ENCODE assay signal across 14 cellular contexts in the genomic region with DNA sequence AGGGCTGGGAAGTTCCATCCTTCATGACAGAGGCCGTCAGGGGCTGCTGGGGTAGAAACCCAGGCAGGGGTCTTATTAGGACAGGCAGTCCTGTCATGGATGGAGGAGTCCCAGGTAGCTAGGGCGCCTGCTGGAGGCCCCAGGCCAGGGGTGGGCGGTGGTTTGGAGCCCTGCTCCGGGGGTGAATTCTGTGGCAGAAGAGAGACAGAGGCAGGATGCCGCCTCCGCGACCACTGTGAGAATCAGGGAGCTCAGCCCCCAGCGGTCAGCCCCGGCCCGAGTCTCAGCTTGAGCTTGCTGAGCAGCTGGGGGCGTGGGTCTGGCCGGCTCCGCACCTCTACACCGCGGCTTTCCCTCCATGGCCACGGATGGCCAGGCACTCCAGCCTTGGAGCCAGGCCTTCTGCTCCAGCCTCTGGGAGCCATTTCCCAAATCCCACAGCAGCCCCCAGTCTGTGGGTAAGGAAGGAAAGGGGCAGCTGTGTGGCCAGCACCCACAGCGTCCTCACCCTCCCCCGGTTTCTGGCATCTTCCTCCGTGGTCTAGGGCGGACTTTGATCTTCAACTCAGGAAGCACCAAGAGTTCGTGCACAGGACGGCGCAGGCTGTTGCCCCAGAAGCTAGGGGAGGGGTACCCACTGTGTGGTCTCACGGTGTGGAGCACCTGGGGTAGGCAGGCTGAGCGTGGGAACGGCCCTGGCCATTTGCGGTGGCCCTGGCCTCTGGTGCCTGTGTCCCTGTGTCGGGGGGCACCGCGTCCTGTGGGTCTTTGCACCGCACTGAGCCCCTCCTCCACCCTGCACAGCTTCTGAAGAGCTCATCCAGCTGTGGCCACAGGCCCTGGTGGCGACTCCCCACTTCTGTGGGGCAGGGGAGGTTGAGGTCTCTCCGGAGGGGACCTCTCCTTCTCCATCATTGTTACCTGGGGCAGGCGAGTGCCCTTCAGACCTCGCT. TPM values are rescaled to one million over a fixed set of nuclear protein-coding genes. Genes with fewer than 3 reads are reported as not detected.
DNase-seq lines count a peak whose midpoint lies in the region; ATAC-seq and TF ChIP-seq lines count a peak whose summit lies in the region.
"Had no signal": no experiment of that assay in that cellular context is flagged by ENCODE, and none has a peak within 500 bp of the region (broad histone marks: within the 10 kb centered on the region; RNA-seq: fewer than 3 reads in every experiment).

No MANE protein-coding gene starts in this region.

- H3K4me1 ChIP-seq in PC-9 (replicated peaks; ENCODE audit: insufficient read depth), result peaks cover 7% of the 10 kb centered on the region; the same call in 1 of the 2 replicates

- no TSS peak for BruUV-seq in PC-9 (replicated peaks; lab: Mats Ljungman, UMichigan)

- H2AFZ ChIP-seq in PC-9, result no peak overlapping the region

- peak overlapping the region; percentile 67 for H3K4me3 Mint-ChIP-seq in activated CD4-positive, alpha-beta memory T cell treated with anti-CD3 and anti-CD28 coated beads, Interleukin-2, amount 10 ng/mL, durations not matched to agents 7 days and 5 days
- H3K4me3 Mint-ChIP-seq: dendritic cell treated with granulocyte-macrophage colony-stimulating factor and Interleukin-4, amounts not matched to agents 40 ng/mL and 50 ng/mL, for 4 days had no signal

- no peak for ATAC-seq in GM19023 (IDR thresholded peaks at IDR 0.05; ENCODE audit: unreplicated experiment)

- peaks cover 2% of the 10 kb centered on the region for H3K36me3 Mint-ChIP-seq in activated CD4-positive, alpha-beta memory T cell treated with anti-CD3 and anti-CD28 coated beads, Interleukin-2, amount 10 ng/mL, durations not matched to agents 7 days and 5 days (ENCODE audit: low read depth)

- no peaks in the 10 kb centered on the region for H3K9me3 ChIP-seq in PC-9 (ENCODE audit: insufficient read depth, low read depth)
- H3K9me3 ChIP-seq: suprapubic skin had no signal

- no peaks in the 10 kb centered on the region for H3K9me3 Mint-ChIP-seq in activated CD4-positive, alpha-beta memory T cell treated with anti-CD3 and anti-CD28 coated beads, Interleukin-2, amount 10 ng/mL, durations not matched to agents 7 days and 5 days
- H3K9me3 Mint-ChIP-seq: dendritic cell treated with granulocyte-macrophage colony-stimulating factor and Interleukin-4, amounts not matched to agents 40 ng/mL and 50 ng/mL, for 4 days had no signal

- H3K27me3 Mint-ChIP-seq in activated CD4-positive, alpha-beta memory T cell treated with anti-CD3 and anti-CD28 coated beads, Interleukin-2, amount 10 ng/mL, durations not matched to agents 7 days and 5 days, result no peaks in the 10 kb centered on the region

- no peak for TF ChIP-seq CTCF in PC-9 (conservative IDR thresholded peaks at IDR 0.05)

- peaks cover 4% of the 10 kb centered on the region; the same call in 1 of the 2 replicates for H3F3A ChIP-seq in PC-9 (ENCODE audit: insufficient read depth, low read depth)

- H3K27me3 ChIP-seq in PC-9 (ENCODE audit: insufficient read depth, low read depth), result no peaks in the 10 kb centered on the region; the same call in 1 of the 2 replicates
- H3K27me3 ChIP-seq: suprapubic skin had no signal

- H3K27ac Mint-ChIP-seq in activated CD4-positive, alpha-beta memory T cell treated with anti-CD3 and anti-CD28 coated beads, Interleukin-2, amount 10 ng/mL, durations not matched to agents 7 days and 5 days, result peak overlapping the region; percentile 95
- H3K27ac Mint-ChIP-seq: dendritic cell treated with granulocyte-macrophage colony-stimulating factor and Interleukin-4, amounts not matched to agents 40 ng/mL and 50 ng/mL, for 4 days had no signal

- H3K79me2 ChIP-seq in PC-9 (ENCODE audit: low read depth), result no peaks in the 10 kb centered on the region

- no peak overlapping the region for H3K27ac ChIP-seq in PC-9
- H3K27ac ChIP-seq: suprapubic skin had no signal

- H3K9me2 ChIP-seq in PC-9 (ENCODE audit: insufficient read depth), result no peaks in the 10 kb centered on the region

- CTCF ChIA-PET in activated CD4-positive, alpha-beta memory T cell treated with anti-CD3 and anti-CD28 coated beads, Interleukin-2, amount 10 ng/mL, durations not matched to agents 7 days and 5 days (lab: Charles Lee), result interaction anchor here (0.6 to 4.8 kb wide), 6 partner anchors 11 to 67 kb away, joined by 3 to 28 read pairs (median 14); partner anchors contain the start of gene CD7
- CTCF ChIA-PET in PC-9 (lab: Charles Lee), result no interaction called here

- DNase-seq in stimulated activated CD4-positive, alpha-beta T cell treated with anti-CD3 and anti-CD28 coated beads, Interleukin-15, amount 100 ng/mL, for 24 hours, result peak; percentile 51
- no peak for DNase-seq in stimulated activated CD4-positive, alpha-beta T cell treated with anti-CD3 and anti-CD28 coated beads, Interleukin-12 subunit alpha, Interleukin-12 subunit beta, amount 100 ng/mL, for 4 hours
- DNase-seq in activated CD4-positive, alpha-beta memory T cell treated with anti-CD3 and anti-CD28 coated beads, Interleukin-2, amount 10 ng/mL, durations not matched to agents 7 days and 5 days, result peak; percentile 35
- DNase-seq in iPS-NIHi11 (ENCODE audit: low spot score) (peak; percentile 20), DMS79 treated with DMSO at 0.1 percent for 48 hours (lab: John Stamatoyannopoulos, UW) (no peak), DMS 273 treated with DMSO at 0.1 percent for 48 hours (lab: John Stamatoyannopoulos, UW) (no peak), PC-9 (no peak)
- DNase-seq: foreskin melanocyte; left ventricle myocardium superior; stimulated activated CD4-positive, alpha-beta T cell treated with anti-CD3 and anti-CD28 coated beads, Interleukin-2, amount 100 ng/mL, for 48 hours had no signal

- H3K4me1 Mint-ChIP-seq in activated CD4-positive, alpha-beta memory T cell treated with anti-CD3 and anti-CD28 coated beads, Interleukin-2, amount 10 ng/mL, durations not matched to agents 7 days and 5 days, result peaks cover 77% of the 10 kb centered on the region

- H3K4me2 ChIP-seq in PC-9, result no peak overlapping the region

- H3K36me3 ChIP-seq in PC-9 (ENCODE audit: low read depth), result no peaks in the 10 kb centered on the region
- H3K36me3 ChIP-seq: suprapubic skin had no signal

- POLR2A ChIA-PET in activated CD4-positive, alpha-beta memory T cell treated with anti-CD3 and anti-CD28 coated beads, Interleukin-2, amount 10 ng/mL, durations not matched to agents 7 days and 5 days (lab: Charles Lee), result interaction anchor here (1.0 to 7.6 kb wide), 10 partner anchors 10 to 154 kb away, joined by 3 to 120 read pairs (median 12); partner anchors contain the start of genes CD7, CSNK1D and SLC16A3
- POLR2A ChIA-PET in PC-9 (lab: Charles Lee; ENCODE audit: unreplicated experiment), result interaction anchor here (0.6 kb wide), 1 partner anchor 47 kb away, joined by 3 read pairs; no protein-coding TSS in a partner anchor

- H4K20me1 ChIP-seq in PC-9 (ENCODE audit: insufficient read depth), result no peaks in the 10 kb centered on the region

- intact Hi-C loops in PC-9 (cut with micrococcal nuclease; ENCODE audit: unreplicated experiment), result no loop called here

- no peak overlapping the region for H3K4me3 ChIP-seq in PC-9
- H3K4me3 ChIP-seq: suprapubic skin had no signal

RNA-seq across cellular contexts. Expression of gene CD7, which starts 14.1 kb away (rescaled TPM):
- total RNA-seq in activated CD4-positive, alpha-beta memory T cell treated with anti-CD3 and anti-CD28 coated beads, Interleukin-2, amount 10 ng/mL, durations not matched to agents 7 days and 5 days, result 100 to 1,000 TPM; 138 to 140 TPM
- 0.48 and 0.68 TPM in 2 replicates for total RNA-seq in PC-9 (2021)
- total RNA-seq: HT1080 had no signal

RNA-seq across cellular contexts. Expression of gene CSNK1D, which starts 29.8 kb away (rescaled TPM):
- total RNA-seq in activated CD4-positive, alpha-beta memory T cell treated with anti-CD3 and anti-CD28 coated beads, Interleukin-2, amount 10 ng/mL, durations not matched to agents 7 days and 5 days, result 100 to 1,000 TPM; 116 TPM
- 151 and 181 TPM in 2 replicates for total RNA-seq in PC-9 (2021)

RNA-seq across cellular contexts. Expression of gene SECTM1, which starts 30.3 kb away (rescaled TPM):
- 10 to 100 TPM; 18.3 to 18.5 TPM for total RNA-seq in activated CD4-positive, alpha-beta memory T cell treated with anti-CD3 and anti-CD28 coated beads, Interleukin-2, amount 10 ng/mL, durations not matched to agents 7 days and 5 days
- total RNA-seq in PC-9 (2021), result 3.6 and 6.3 TPM in 2 replicates

RNA-seq across cellular contexts. Expression of gene TEX19, which starts 55.8 kb away (rescaled TPM):
- total RNA-seq in activated CD4-positive, alpha-beta memory T cell treated with anti-CD3 and anti-CD28 coated beads, Interleukin-2, amount 10 ng/mL, durations not matched to agents 7 days and 5 days, result not detected
- 0.24 and 0.28 TPM in 2 replicates for total RNA-seq in PC-9 (2021)
- total RNA-seq: left ventricle myocardium superior, suprapubic skin had no signal

Comparison
In these comparisons a context has a peak if more than half of its experiments do, and no peak if none do; other contexts are left out.
1. DNase-seq: peak in stimulated activated CD4-positive, alpha-beta T cell treated with anti-CD3 and anti-CD28 coated beads, Interleukin-15, amount 100 ng/mL, for 24 hours (single experiment), activated CD4-positive, alpha-beta memory T cell treated with anti-CD3 and anti-CD28 coated beads, Interleukin-2, amount 10 ng/mL, durations not matched to agents 7 days and 5 days (single experiment) and iPS-NIHi11 (single experiment); none in stimulated activated CD4-positive, alpha-beta T cell treated with anti-CD3 and anti-CD28 coated beads, Interleukin-12 subunit alpha, Interleukin-12 subunit beta, amount 100 ng/mL, for 4 hours (single experiment), DMS79 treated with DMSO at 0.1 percent for 48 hours (single experiment), DMS 273 treated with DMSO at 0.1 percent for 48 hours (single experiment) and PC-9 (0 of 2).
2. RNA of gene CD7, which starts 14.1 kb away (total RNA-seq): 138 to 140 TPM in activated CD4-positive, alpha-beta memory T cell treated with anti-CD3 and anti-CD28 coated beads, Interleukin-2, amount 10 ng/mL, durations not matched to agents 7 days and 5 days; 0.48 to 0.68 TPM in PC-9; every median in the first group is over 10 times any median in the second.